In genomic region chr17:3723188-3723555, GRCh38 we compare ENCODE assay signal across 8 cellular contexts. TPM values are rescaled to one million over a fixed set of nuclear protein-coding genes. Genes with fewer than 3 reads are reported as not detected.
DNase-seq lines count a peak whose midpoint lies in the region; ATAC-seq, FAIRE-seq and TF ChIP-seq lines count a peak whose summit lies in the region.

No MANE protein-coding gene starts in this region.

- intact Hi-C loops in A673 (cut with micrococcal nuclease; ENCODE audit: unreplicated experiment): no loop called here
- intact Hi-C loops in K562 (cut with micrococcal nuclease): no loop called here

- H3K4me3 ChIP-seq in A673 (ENCODE audit: low read depth, low read length, poor library complexity, severe bottlenecking): peak overlapping the region; percentile 98
- peak overlapping the region; percentile 86 for H3K4me3 ChIP-seq in K562
- peak overlapping the region; percentile 92 for H3K4me3 ChIP-seq in mesendoderm (ENCODE audit: low read length)

- no peaks in the 10 kb centered on the region for H4K20me1 ChIP-seq in K562 (replicated peaks; ENCODE audit: control insufficient read depth, insufficient read depth, low read length)

- DNase-seq in A673 (ENCODE audit: low spot score) (no peak), K562 (ENCODE audit: extremely low read depth in 1 of 4, low spot score in 3 of 4) (peak in 1 of 4 experiments; percentile 18), mesendoderm (no peak), H54 (ENCODE audit: insufficient read length, low spot score) (no peak), cerebellar cortex (ENCODE audit: low spot score) (no peak), NCI-H1105 treated with DMSO at 0.1 percent for 48 hours (lab: John Stamatoyannopoulos, UW) (no peak)
- no peak for DNase-seq in activated CD4-positive, alpha-beta T cell treated with anti-CD3 and anti-CD28 coated beads for 4 hours

- H3K79me2 ChIP-seq in K562 (ENCODE audit: control insufficient read depth, insufficient read depth, low read length) (peaks cover 49% of the 10 kb centered on the region), mesendoderm (ENCODE audit: control insufficient read depth, insufficient read depth, low read length) (peaks cover 27% of the 10 kb centered on the region)

- TF ChIP-seq POLR2A in K562 (conservative IDR thresholded peaks at IDR 0.05): no peak
- no peak for TF ChIP-seq POLR2A in H54 (IDR thresholded peaks at IDR 0.05; ENCODE audit: low read depth, low read length)

- H3K9ac ChIP-seq in K562 (ENCODE audit: insufficient read depth in 1 of 2, low read depth in 2 of 2, low read length in 2 of 2) (peak overlapping the region; percentile 92 to 100), mesendoderm (ENCODE audit: low read length) (peak overlapping the region; percentile 96)

- no peak for TF ChIP-seq EP300 in K562 (IDR thresholded peaks at IDR 0.05; ENCODE audit: low read length)

- peaks cover 47% of the 10 kb centered on the region for H3K36me3 ChIP-seq in A673 (ENCODE audit: insufficient read depth, low read length, poor library complexity, severe bottlenecking)
- peaks cover 41% of the 10 kb centered on the region for H3K36me3 ChIP-seq in K562 (ENCODE audit: control insufficient read depth, insufficient read depth, low read length)
- H3K36me3 ChIP-seq in mesendoderm (ENCODE audit: control insufficient read depth, insufficient read depth, low read length): peaks cover 11% of the 10 kb centered on the region

- under 1% methylated on average over 13 of the region's 13 CpGs for WGBS in K562 (ENCODE audit: insufficient coverage, low coverage, missing lambda C conversion rate)
- WGBS in mesendoderm (ENCODE audit: extremely low coverage, insufficient coverage, low lambda C conversion rate): no CpG with 5 or more reads among the region's 13 CpGs

- H3K18ac ChIP-seq in mesendoderm (ENCODE audit: low read length): peak overlapping the region; percentile 19

- peak; percentile 3 for ATAC-seq in HG02571 (IDR thresholded peaks at IDR 0.05; ENCODE audit: unreplicated experiment)
- ATAC-seq in K562: no peak

- H2AK5ac ChIP-seq in mesendoderm (ENCODE audit: low read length): no peak overlapping the region

- H3K4me2 ChIP-seq in K562 (ENCODE audit: insufficient read depth, low read length) (peak overlapping the region; percentile 95), mesendoderm (ENCODE audit: low read length) (peak overlapping the region; percentile 37)

- BruUV-seq in A673 (replicated peaks; lab: Mats Ljungman, UMichigan) (TSS peak; percentile 76), K562 (replicated peaks; lab: Mats Ljungman, UMichigan) (TSS peak; percentile 80)

- TF ChIP-seq CTCF in A673 (conservative IDR thresholded peaks at IDR 0.05; ENCODE audit: low read depth, low read length): no peak
- TF ChIP-seq CTCF in K562 (IDR thresholded peaks at IDR 0.05 in 2 of 3, conservative IDR thresholded peaks at IDR 0.05 in 1 of 3; ENCODE audit: insufficient read depth in 2 of 3, low read depth in 1 of 3, low read length in 3 of 3): no peak

- no peak overlapping the region for H2BK5ac ChIP-seq in mesendoderm (ENCODE audit: low read length)

- H3K27ac ChIP-seq in A673 (ENCODE audit: low read depth, low read length, poor library complexity, severe bottlenecking) (peak overlapping the region; percentile 90), K562 (ENCODE audit: extremely low read depth, low read depth, low read length) (peak overlapping the region; percentile 92), mesendoderm (ENCODE audit: low read depth, low read length) (no peak overlapping the region)

- FAIRE-seq in K562 (lab: Jason Lieb, UNC) (no peak), H54 (lab: Jason Lieb, UNC) (no peak)

- peak overlapping the region; percentile 100 for H3K56ac ChIP-seq in mesendoderm (ENCODE audit: low read length)

- POLR2A ChIA-PET in A673 (lab: Charles Lee; ENCODE audit: low non-redundant PET): no interaction called here
- POLR2A ChIA-PET in K562 (lab: Yijun Ruan, JAX): interaction anchor here (0.6 to 1.6 kb wide), 8 partner anchors 9 to 140 kb away, joined by 3 to 5 read pairs (median 4); no protein-coding TSS in a partner anchor

- H2BK15ac ChIP-seq in mesendoderm (replicated peaks; ENCODE audit: low read depth): no peak overlapping the region

- no peak overlapping the region for H2BK120ac ChIP-seq in mesendoderm (ENCODE audit: low read depth, low read length)

- H3K23ac ChIP-seq in mesendoderm (ENCODE audit: low read length): no peak overlapping the region

- in situ Hi-C loops in K562 (cut with MboI): no loop called here

- peaks cover 20% of the 10 kb centered on the region for H3K79me1 ChIP-seq in mesendoderm (ENCODE audit: low read length)

- no peaks in the 10 kb centered on the region for H3K9me1 ChIP-seq in K562 (ENCODE audit: control insufficient read depth, insufficient read depth, low read length)

- H3K27me3 ChIP-seq in A673 (replicated peaks; ENCODE audit: insufficient read depth, low read depth, low read length, poor library complexity): no peaks in the 10 kb centered on the region
- H3K27me3 ChIP-seq in K562 (ENCODE audit: control insufficient read depth in 2 of 2, insufficient read depth in 2 of 2, low read length in 2 of 2): no peaks in the 10 kb centered on the region
- no peaks in the 10 kb centered on the region for H3K27me3 ChIP-seq in mesendoderm (ENCODE audit: insufficient read depth, low read length, poor library complexity)

- H4K5ac ChIP-seq in mesendoderm (ENCODE audit: low read length): no peak overlapping the region

- peak overlapping the region; percentile 98 for H2AFZ ChIP-seq in K562 (ENCODE audit: low read depth, low read length)

- CTCF ChIA-PET in A673 (lab: Charles Lee) (interaction anchor here (1.3 kb wide), 1 partner anchor 11 kb away, joined by 3 read pairs; no protein-coding TSS in a partner anchor), K562 (lab: Yijun Ruan, JAX; ENCODE audit: low intra/inter-chr PET ratio) (no interaction called here)

- H3K4ac ChIP-seq in mesendoderm (ENCODE audit: low read depth, low read length): no peak overlapping the region

- H3K4me1 ChIP-seq in A673 (ENCODE audit: insufficient read depth, low read length, poor library complexity, severe bottlenecking) (no peaks in the 10 kb centered on the region), K562 (replicated peaks in 1 of 2; ENCODE audit: control insufficient read depth in 2 of 2, insufficient read depth in 2 of 2, low read length in 2 of 2) (peaks cover 19% of the 10 kb centered on the region in 2 experiments), mesendoderm (ENCODE audit: control insufficient read depth, low read depth, low read length) (no peaks in the 10 kb centered on the region)

- no peak overlapping the region for H4K8ac ChIP-seq in mesendoderm (ENCODE audit: low read depth, low read length)

- no peak for TF ChIP-seq RAD21 in K562 (CRISPR knock-in tag; conservative IDR thresholded peaks at IDR 0.05 in 1 of 2, IDR thresholded peaks at IDR 0.05 in 1 of 2)

- H3K9me3 ChIP-seq in A673 (ENCODE audit: low read depth, low read length, poor library complexity, severe bottlenecking) (no peaks in the 10 kb centered on the region), K562 (replicated peaks; ENCODE audit: control insufficient read depth, insufficient read depth, low read depth, low read length) (no peaks in the 10 kb centered on the region)

RNA-seq across cellular contexts. Expression of gene HASPIN, which starts 0.5 kb away (rescaled TPM):
- 30.1 and 31.4 TPM in 2 replicates for total RNA-seq in A673 (2021)
- total RNA-seq in K562 (2011; cell fraction: chromatin; rRNA removed; ENCODE audit: low replicate concordance): 12.9 and 20.9 TPM in 2 replicates
- 13.8 and 17.3 TPM in 2 replicates for total RNA-seq in K562 (2011; cell fraction: nucleolus; rRNA removed)
- total RNA-seq in K562 (2011; cell fraction: nucleoplasm; rRNA removed): 10.5 and 14.7 TPM in 2 replicates
- total RNA-seq in K562 (2014; rRNA removed): 12.1 and 14.5 TPM in 2 replicates
- total RNA-seq in K562 (2014; rRNA removed; fragmentation: Illumina TruSeq; extraction: Trizol): 10.2 and 10.6 TPM in 2 replicates
- total RNA-seq in K562 (2015; rRNA removed; fragmentation: Illumina TruSeq; extraction: Trizol): 9.9 and 11.0 TPM in 2 replicates
- total RNA-seq in K562 (2021): 12.9 and 13.5 TPM in 2 replicates
- 5.9 and 9.0 TPM in 2 replicates for polyA plus RNA-seq in K562 (2011; rRNA removed)
- polyA plus RNA-seq in K562 (2011; cell fraction: cytosol; rRNA removed): 5.1 and 9.0 TPM in 2 replicates
- polyA plus RNA-seq in K562 (2011; cell fraction: nucleus; rRNA removed): 3.7 and 4.1 TPM in 2 replicates
- 6.1 and 6.2 TPM in 2 replicates for polyA plus RNA-seq in K562 (2012)
- polyA plus RNA-seq in K562 (2014; fragmentation: Illumina TruSeq; extraction: Trizol): 9.5 and 11.0 TPM in 2 replicates
- polyA plus RNA-seq in K562 (2014; fragmentation: Nextera tagmentation; extraction: Ambion mirVana): under 1 TPM; 0.81 to 0.87 TPM
- polyA plus RNA-seq in K562 (2014; rRNA removed): 7.1 and 7.2 TPM in 2 replicates
- polyA minus RNA-seq in K562 (2011; rRNA and poly(A)+ RNA removed): 13.5 and 16.4 TPM in 2 replicates
- 9.4 and 11.0 TPM in 2 replicates for polyA minus RNA-seq in K562 (2011; cell fraction: cytosol; rRNA and poly(A)+ RNA removed)
- polyA minus RNA-seq in K562 (2011; cell fraction: nucleus; rRNA and poly(A)+ RNA removed): 5.8 and 9.4 TPM in 2 replicates
- 13.2 TPM for polyA plus RNA-seq in mesendoderm (2013, experiment 1 of 2)
- 12.8 TPM for polyA plus RNA-seq in mesendoderm (2013, experiment 2 of 2)

RNA-seq across cellular contexts. Expression of gene P2RX5, which starts 27.2 kb away (rescaled TPM):
- total RNA-seq in A673 (2021) (0.45 and 1.4 TPM in 2 replicates), K562 (2014; rRNA removed) (1.3 and 1.8 TPM in 2 replicates), K562 (2014; rRNA removed; fragmentation: Illumina TruSeq; extraction: Trizol) (0.35 and 1.5 TPM in 2 replicates), K562 (2015; rRNA removed; fragmentation: Illumina TruSeq; extraction: Trizol) (0.87 and 1.5 TPM in 2 replicates), K562 (2021) (1.6 and 1.8 TPM in 2 replicates)
- 3.7 and 10.0 TPM in 2 replicates for total RNA-seq in K562 (2011; cell fraction: chromatin; rRNA removed; ENCODE audit: low replicate concordance)
- 4.3 and 7.7 TPM in 2 replicates for total RNA-seq in K562 (2011; cell fraction: nucleolus; rRNA removed)
- total RNA-seq in K562 (2011; cell fraction: nucleoplasm; rRNA removed): 2.3 and 4.7 TPM in 2 replicates
- polyA plus RNA-seq in K562 (2011; rRNA removed) (2.7 and 4.0 TPM in 2 replicates), K562 (2014; fragmentation: Illumina TruSeq; extraction: Trizol) (1.1 and 1.6 TPM in 2 replicates), K562 (2014; fragmentation: Nextera tagmentation; extraction: Ambion mirVana) (under 1 TPM; 0.31 to 0.61 TPM), K562 (2014; rRNA removed) (0.49 and 1.2 TPM in 2 replicates)
- 2.2 and 4.5 TPM in 2 replicates for polyA plus RNA-seq in K562 (2011; cell fraction: cytosol; rRNA removed)
- polyA plus RNA-seq in K562 (2011; cell fraction: nucleus; rRNA removed): 4.0 and 10.8 TPM in 2 replicates
- polyA plus RNA-seq in K562 (2012): 2.0 and 2.1 TPM in 2 replicates
- 1.0 and 2.8 TPM in 2 replicates for polyA minus RNA-seq in K562 (2011; rRNA and poly(A)+ RNA removed)
- polyA minus RNA-seq in K562 (2011; cell fraction: cytosol; rRNA and poly(A)+ RNA removed): 3.1 and 4.7 TPM in 2 replicates
- polyA minus RNA-seq in K562 (2011; cell fraction: nucleus; rRNA and poly(A)+ RNA removed): 1.8 and 3.2 TPM in 2 replicates
- 1.2 TPM for polyA plus RNA-seq in mesendoderm (2013, experiment 1 of 2)
- polyA plus RNA-seq in mesendoderm (2013, experiment 2 of 2): 1.1 TPM

RNA-seq across cellular contexts. Expression of gene EMC6, which starts 54.6 kb away (rescaled TPM):
- 68.7 and 70.9 TPM in 2 replicates for total RNA-seq in A673 (2021)
- total RNA-seq in K562 (2011; cell fraction: chromatin; rRNA removed; ENCODE audit: low replicate concordance): 4.0 and 10.0 TPM in 2 replicates
- total RNA-seq in K562 (2011; cell fraction: nucleolus; rRNA removed): 19.6 and 26.2 TPM in 2 replicates
- 12.8 and 13.0 TPM in 2 replicates for total RNA-seq in K562 (2011; cell fraction: nucleoplasm; rRNA removed)
- total RNA-seq in K562 (2014; rRNA removed): 27.7 and 40.0 TPM in 2 replicates
- 17.6 and 18.8 TPM in 2 replicates for total RNA-seq in K562 (2014; rRNA removed; fragmentation: Illumina TruSeq; extraction: Trizol)
- 31.7 and 34.3 TPM in 2 replicates for total RNA-seq in K562 (2015; rRNA removed; fragmentation: Illumina TruSeq; extraction: Trizol)
- total RNA-seq in K562 (2021): 57.3 and 57.8 TPM in 2 replicates
- 22.8 and 24.3 TPM in 2 replicates for polyA plus RNA-seq in K562 (2011; rRNA removed)
- polyA plus RNA-seq in K562 (2011; cell fraction: cytosol; rRNA removed): 57.6 and 175 TPM in 2 replicates
- polyA plus RNA-seq in K562 (2011; cell fraction: nucleus; rRNA removed): 17.9 and 22.6 TPM in 2 replicates
- polyA plus RNA-seq in K562 (2012): 36.5 and 40.8 TPM in 2 replicates
- 24.9 and 28.6 TPM in 2 replicates for polyA plus RNA-seq in K562 (2014; fragmentation: Illumina TruSeq; extraction: Trizol)
- polyA plus RNA-seq in K562 (2014; fragmentation: Nextera tagmentation; extraction: Ambion mirVana): 1 to 10 TPM; 2.9 to 6.8 TPM
- 136 and 159 TPM in 2 replicates for polyA plus RNA-seq in K562 (2014; rRNA removed)
- 3.3 TPM in 2 replicates for polyA minus RNA-seq in K562 (2011; rRNA and poly(A)+ RNA removed)
- polyA minus RNA-seq in K562 (2011; cell fraction: cytosol; rRNA and poly(A)+ RNA removed): 19.3 and 19.9 TPM in 2 replicates
- polyA minus RNA-seq in K562 (2011; cell fraction: nucleus; rRNA and poly(A)+ RNA removed): 6.3 and 8.0 TPM in 2 replicates
- 182 TPM for polyA plus RNA-seq in mesendoderm (2013, experiment 1 of 2)
- polyA plus RNA-seq in mesendoderm (2013, experiment 2 of 2): 181 TPM

RNA-seq across cellular contexts. Expression of gene TAX1BP3, which starts 54.8 kb away (rescaled TPM):
- total RNA-seq in A673 (2021): 79.0 and 92.5 TPM in 2 replicates
- 6.8 and 15.3 TPM in 2 replicates for total RNA-seq in K562 (2011; cell fraction: chromatin; rRNA removed; ENCODE audit: low replicate concordance)
- 6.2 and 10.7 TPM in 2 replicates for total RNA-seq in K562 (2011; cell fraction: nucleolus; rRNA removed)
- total RNA-seq in K562 (2011; cell fraction: nucleoplasm; rRNA removed): 6.9 and 7.4 TPM in 2 replicates
- 10.9 and 17.5 TPM in 2 replicates for total RNA-seq in K562 (2014; rRNA removed)
- total RNA-seq in K562 (2014; rRNA removed; fragmentation: Illumina TruSeq; extraction: Trizol): 4.1 and 4.4 TPM in 2 replicates
- 7.9 and 8.2 TPM in 2 replicates for total RNA-seq in K562 (2015; rRNA removed; fragmentation: Illumina TruSeq; extraction: Trizol)
- 14.5 and 15.4 TPM in 2 replicates for total RNA-seq in K562 (2021)
- polyA plus RNA-seq in K562 (2011; rRNA removed): 6.2 and 10.7 TPM in 2 replicates
- 17.1 and 21.8 TPM in 2 replicates for polyA plus RNA-seq in K562 (2011; cell fraction: cytosol; rRNA removed)
- polyA plus RNA-seq in K562 (2011; cell fraction: nucleus; rRNA removed): 9.7 and 10.7 TPM in 2 replicates
- polyA plus RNA-seq in K562 (2012): 13.4 and 18.9 TPM in 2 replicates
- 5.8 and 13.9 TPM in 2 replicates for polyA plus RNA-seq in K562 (2014; fragmentation: Illumina TruSeq; extraction: Trizol)
- polyA plus RNA-seq in K562 (2014; fragmentation: Nextera tagmentation; extraction: Ambion mirVana): 1 to 10 TPM in 1 of 2 experiments, under 1 TPM in 1; 0.99 to 2.5 TPM
- 6.4 and 8.5 TPM in 2 replicates for polyA plus RNA-seq in K562 (2014; rRNA removed)
- 4.4 and 4.6 TPM in 2 replicates for polyA minus RNA-seq in K562 (2011; rRNA and poly(A)+ RNA removed)
- polyA minus RNA-seq in K562 (2011; cell fraction: cytosol; rRNA and poly(A)+ RNA removed): 12.2 and 13.9 TPM in 2 replicates
- polyA minus RNA-seq in K562 (2011; cell fraction: nucleus; rRNA and poly(A)+ RNA removed): 3.5 and 5.0 TPM in 2 replicates
- 59.8 TPM for polyA plus RNA-seq in mesendoderm (2013, experiment 1 of 2)
- polyA plus RNA-seq in mesendoderm (2013, experiment 2 of 2): 59.8 TPM
